8 cellular contexts compared by ENCODE assay signal in genomic region chr1:31154000-31154631, GRCh38.
DNase-seq lines count a peak whose midpoint lies in the region; ATAC-seq and TF ChIP-seq lines count a peak whose summit lies in the region.

No MANE protein-coding gene starts in this region.

- peak overlapping the region; percentile 77 for H3K4me3 Mint-ChIP-seq in stimulated activated naive CD8-positive, alpha-beta T cell treated with anti-CD3 and anti-CD28 coated beads, Interleukin-15, Interleukin-2, amounts not matched to agents 100 ng/mL and 50 ng/mL, for 24 hours

- H3K36me3 ChIP-seq in mammary epithelial cell (ENCODE audit: insufficient read depth, low read length) = no peaks in the 10 kb centered on the region

- DNase-seq in stimulated activated naive CD8-positive, alpha-beta T cell treated with anti-CD3 and anti-CD28 coated beads, Interleukin-15, Interleukin-2, amounts not matched to agents 100 U/mL and 50 U/mL, for 24 hours = no peak
- DNase-seq in mammary epithelial cell = peak; percentile 33

- in situ Hi-C loops in mammary epithelial cell (cut with MboI; ENCODE audit: low sequenced_read_pairs in 2 of 2) = no loop called here

- H3K9me3 ChIP-seq in mammary epithelial cell (replicated peaks; ENCODE audit: insufficient read depth, low read length) (no peaks in the 10 kb centered on the region), mononuclear cell (ENCODE audit: low read depth, low read length) (no peaks in the 10 kb centered on the region)

- peak overlapping the region; percentile 53 for H2AFZ ChIP-seq in mammary epithelial cell (ENCODE audit: low read depth, low read length)

- H3K9ac ChIP-seq in mammary epithelial cell (ENCODE audit: insufficient read depth, low read length) = peak overlapping the region; percentile 89

- BruUV-seq in mammary epithelial cell (replicated peaks; lab: Mats Ljungman, UMichigan) = TSS peak; percentile 89

- no peaks in the 10 kb centered on the region for H3K79me2 ChIP-seq in mammary epithelial cell (ENCODE audit: insufficient read depth, low read length)

- no peak for ATAC-seq in stimulated activated naive CD8-positive, alpha-beta T cell treated with anti-CD3 and anti-CD28 coated beads, Interleukin-15, Interleukin-2, amounts not matched to agents 100 U/mL and 50 U/mL, for 24 hours
- ATAC-seq in GM18907 (IDR thresholded peaks at IDR 0.05; ENCODE audit: unreplicated experiment) (no peak), HG03457 (IDR thresholded peaks at IDR 0.05; ENCODE audit: unreplicated experiment) (no peak), GM19324 (IDR thresholded peaks at IDR 0.05; ENCODE audit: low FRiP score, unreplicated experiment) (no peak), GM21423 (IDR thresholded peaks at IDR 0.05; ENCODE audit: unreplicated experiment) (no peak)

- peak overlapping the region; percentile 95 for H3K27ac ChIP-seq in mammary epithelial cell (ENCODE audit: insufficient read depth, low read depth, low read length)

- H4K20me1 ChIP-seq in mammary epithelial cell (ENCODE audit: insufficient read depth, low read length) = no peaks in the 10 kb centered on the region

- peaks cover 13% of the 10 kb centered on the region for H3K4me1 Mint-ChIP-seq in stimulated activated naive CD8-positive, alpha-beta T cell treated with anti-CD3 and anti-CD28 coated beads, Interleukin-15, Interleukin-2, amounts not matched to agents 100 ng/mL and 50 ng/mL, for 24 hours (ENCODE audit: low read depth)

- 74% methylated on average over 19 of the region's 19 CpGs for WGBS in mammary epithelial cell (ENCODE audit: low coverage, missing lambda C conversion rate)

- dilution Hi-C loops in mammary epithelial cell (cut with HindIII; ENCODE audit: low sequenced_read_pairs) = no loop called here

- no peaks in the 10 kb centered on the region for H3K27me3 ChIP-seq in mammary epithelial cell (ENCODE audit: insufficient read depth, low read length)
- no peaks in the 10 kb centered on the region for H3K27me3 ChIP-seq in mononuclear cell (ENCODE audit: insufficient read depth, low read length)

- peak overlapping the region; percentile 22 to 41 (median 38) for H3K4me3 ChIP-seq in mammary epithelial cell (replicated peaks in 1 of 3; ENCODE audit: insufficient read depth in 1 of 3, low read depth in 2 of 3, low read length in 3 of 3)
- H3K4me3 ChIP-seq in mononuclear cell (ENCODE audit: low read length) = peak overlapping the region; percentile 30

- intact Hi-C loops in mammary epithelial cell (cut with micrococcal nuclease) = loop anchor here (1.0 to 5.0 kb wide), 2 partner anchors 42 to 89 kb away; partner anchors contain the start of gene PUM1

- no peaks in the 10 kb centered on the region for H3K27me3 Mint-ChIP-seq in stimulated activated naive CD8-positive, alpha-beta T cell treated with anti-CD3 and anti-CD28 coated beads, Interleukin-15, Interleukin-2, amounts not matched to agents 100 ng/mL and 50 ng/mL, for 24 hours

- H3K9me3 Mint-ChIP-seq in stimulated activated naive CD8-positive, alpha-beta T cell treated with anti-CD3 and anti-CD28 coated beads, Interleukin-15, Interleukin-2, amounts not matched to agents 100 ng/mL and 50 ng/mL, for 24 hours = no peaks in the 10 kb centered on the region

- H3K4me2 ChIP-seq in mammary epithelial cell (ENCODE audit: insufficient read depth, low read depth, low read length) = peak overlapping the region; percentile 79

- TF ChIP-seq CTCF in mammary epithelial cell (conservative IDR thresholded peaks at IDR 0.05 in 1 of 2, IDR thresholded peaks at IDR 0.05 in 1 of 2; ENCODE audit: extremely low read depth in 1 of 2, insufficient read depth in 1 of 2, low read depth in 1 of 2, low read length in 2 of 2) = no peak

- peak overlapping the region; percentile 59 for H3K27ac Mint-ChIP-seq in stimulated activated naive CD8-positive, alpha-beta T cell treated with anti-CD3 and anti-CD28 coated beads, Interleukin-15, Interleukin-2, amounts not matched to agents 100 ng/mL and 50 ng/mL, for 24 hours

- H3K36me3 Mint-ChIP-seq in stimulated activated naive CD8-positive, alpha-beta T cell treated with anti-CD3 and anti-CD28 coated beads, Interleukin-15, Interleukin-2, amounts not matched to agents 100 ng/mL and 50 ng/mL, for 24 hours (ENCODE audit: low read depth) = no peaks in the 10 kb centered on the region

- H3K4me1 ChIP-seq in mammary epithelial cell (ENCODE audit: insufficient read depth, low read length) = peaks cover 30% of the 10 kb centered on the region
- peaks cover 9% of the 10 kb centered on the region for H3K4me1 ChIP-seq in mononuclear cell (ENCODE audit: insufficient read depth, low read length)

- CTCF ChIA-PET in mammary epithelial cell (lab: Charles Lee; ENCODE audit: low non-redundant PET) = interaction anchor here (0.7 kb wide), 1 partner anchor 27 kb away, joined by 4 read pairs; no protein-coding TSS in a partner anchor
